ENCODE assay signal across 8 cellular contexts in the genomic region with DNA sequence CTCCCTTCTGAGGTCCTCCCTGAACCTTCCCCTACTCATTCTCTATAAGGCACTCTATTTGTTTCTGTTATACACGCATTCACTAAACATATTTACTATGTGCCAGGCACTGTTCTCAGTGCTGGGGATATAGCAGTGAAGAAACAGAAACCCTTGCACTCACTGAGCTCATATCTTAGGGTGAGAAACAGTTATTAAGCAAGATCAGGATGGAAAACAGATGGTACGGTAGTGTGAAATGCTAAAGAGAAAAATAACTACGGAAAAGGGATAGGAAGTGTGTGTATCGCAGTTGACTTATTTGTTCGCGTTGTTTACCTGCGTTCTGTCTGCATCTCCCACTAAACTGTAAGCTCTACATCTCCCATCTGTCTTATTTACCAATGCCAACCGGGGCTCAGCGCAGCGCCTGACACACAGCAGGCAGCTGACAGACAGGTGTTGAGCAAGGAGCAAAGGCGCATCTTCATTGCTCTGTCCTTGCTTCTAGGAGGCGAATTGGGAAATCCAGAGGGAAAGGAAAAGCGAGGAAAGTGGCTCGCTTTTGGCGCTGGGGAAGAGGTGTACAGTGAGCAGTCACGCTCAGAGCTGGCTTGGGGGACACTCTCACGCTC. TPM values are rescaled to one million over a fixed set of nuclear protein-coding genes. Genes with fewer than 3 reads are reported as not detected.
A peak's percentile ranks its signal among the peaks of the same experiment; 100 is the strongest.
DNase-seq lines count a peak whose midpoint lies in the region; ATAC-seq, FAIRE-seq and TF ChIP-seq lines count a peak whose summit lies in the region.

No MANE protein-coding gene starts in this region.

- CTCF ChIA-PET in AG04450 (lab: Charles Lee) (interaction anchor here (0.8 to 1.1 kb wide), 4 partner anchors 17 to 339 kb away, joined by 3 to 5 read pairs (median 4); no protein-coding TSS in a partner anchor), H1 (lab: Charles Lee; ENCODE audit: partially characterized antibody) (interaction anchor here (0.6 to 4.0 kb wide), 15 partner anchors 10 to 1066 kb away, joined by 3 to 16 read pairs (median 3); no protein-coding TSS in a partner anchor)

- H4K8ac ChIP-seq in H1 (ENCODE audit: extremely low read depth, insufficient read depth, low read length), result peak overlapping the region; percentile 82; the same call in 1 of the 2 replicates

- no peaks in the 10 kb centered on the region for H4K20me1 ChIP-seq in H1 (replicated peaks in 1 of 2; ENCODE audit: control insufficient read depth in 1 of 2, insufficient read depth in 2 of 2, low read length in 2 of 2)

- peaks cover 9% of the 10 kb centered on the region for H3K23me2 ChIP-seq in H1 (ENCODE audit: low read depth, low read length)

- H3K4me1 Mint-ChIP-seq in natural killer cell, result peaks cover 32 to 36% of the 10 kb centered on the region in 2 donors

- no peaks in the 10 kb centered on the region for H3K27me3 Mint-ChIP-seq in natural killer cell (ENCODE audit: low read depth in 2 of 2)

- H3K9me3 ChIP-seq in AG04450 (ENCODE audit: control insufficient read depth, insufficient read depth, low read length) (no peaks in the 10 kb centered on the region; the same call in 1 of the 2 replicates), NT2/D1 (ENCODE audit: insufficient read depth, low read length) (no peaks in the 10 kb centered on the region), H1 (ENCODE audit: insufficient read depth in 2 of 2, low read depth in 1 of 2, low read length in 1 of 2) (no peaks in the 10 kb centered on the region)

- peaks cover 4% of the 10 kb centered on the region for H3K79me1 ChIP-seq in H1 (ENCODE audit: low read depth, low read length)

- peaks cover 12 to 32% of the 10 kb centered on the region in 2 experiments for H3K79me2 ChIP-seq in H1 (ENCODE audit: control insufficient read depth in 1 of 2, insufficient read depth in 2 of 2, low read length in 2 of 2)

- H3K4me2 ChIP-seq in H1 (ENCODE audit: insufficient read depth in 1 of 2, low read depth in 2 of 2, low read length in 2 of 2), result peak overlapping the region; percentile 83 to 100

- TF ChIP-seq RAD21 in H1 (IDR thresholded peaks at IDR 0.05 in 1 of 2, conservative IDR thresholded peaks at IDR 0.05 in 1 of 2; ENCODE audit: low read depth in 2 of 2, low read length in 2 of 2), result no peak

- 0 out of 2 replicates have a peak overlapping the region, but pooled peaks have one; percentile 29 for H2BK12ac ChIP-seq in H1 (ENCODE audit: low read depth, low read length)

- TF ChIP-seq CTCF in AG04450 (IDR thresholded peaks at IDR 0.05; ENCODE audit: low read depth, low read length) (no peak), H1 (IDR thresholded peaks at IDR 0.05; ENCODE audit: control extremely low read depth in 1 of 3, insufficient read depth in 1 of 3, low read depth in 1 of 3, low read length in 3 of 3) (no peak), natural killer cell (IDR thresholded peaks at IDR 0.05) (no peak)

- H3K27ac ChIP-seq in AG04450 (ENCODE audit: low read depth, low read length) (peak overlapping the region; percentile 11), H1 (ENCODE audit: low read depth, low read length) (peak overlapping the region; percentile 43)

- POLR2A ChIA-PET in AG04450 (lab: Yijun Ruan, JAX) (interaction anchor here (0.7 to 1.7 kb wide), 5 partner anchors 20 to 208 kb away, joined by 3 to 5 read pairs (median 4); no protein-coding TSS in a partner anchor), H1 (lab: Charles Lee; ENCODE audit: partially characterized antibody) (interaction anchor here (0.8 to 5.3 kb wide), 17 partner anchors 10 to 291 kb away, joined by 3 to 50 read pairs (median 4); no protein-coding TSS in a partner anchor)

- H3K18ac ChIP-seq in H1 (ENCODE audit: extremely low read depth, low read length), result 0 out of 2 replicates have a peak overlapping the region, but pooled peaks have one; percentile 39

- peak overlapping the region; percentile 95 for H3K4me3 ChIP-seq in AG04450 (ENCODE audit: low read depth, low read length)
- peak overlapping the region; percentile 99 for H3K4me3 ChIP-seq in NT2/D1 (ENCODE audit: insufficient read length, low read depth)
- peak overlapping the region; percentile 91 to 99 (median 96) for H3K4me3 ChIP-seq in H1 (ENCODE audit: extremely low read depth in 1 of 4, insufficient read depth in 2 of 4, low read depth in 3 of 4, low read length in 4 of 4)

- H3K36me3 Mint-ChIP-seq in natural killer cell, result no peaks in the 10 kb centered on the region

- no peak for DNase-seq in AG04450 (ENCODE audit: low read depth, low spot score)
- no peak for DNase-seq in NT2/D1 (ENCODE audit: low read depth, low spot score)
- no peak for DNase-seq in H1 (ENCODE audit: low read depth in 1 of 2, low spot score in 2 of 2)
- DNase-seq in natural killer cell, result no peak
- no peak for DNase-seq in retina

- peak overlapping the region; percentile 92 for H3K4me3 Mint-ChIP-seq in natural killer cell

- no peak overlapping the region for H2BK120ac ChIP-seq in H1 (replicated peaks; ENCODE audit: low read depth, low read length)

- H3K4me1 ChIP-seq in NT2/D1 (ENCODE audit: insufficient read depth, insufficient read length) (peaks cover 2% of the 10 kb centered on the region), H1 (replicated peaks in 1 of 4; ENCODE audit: control insufficient read depth in 3 of 4, insufficient read depth in 4 of 4, low read length in 3 of 4) (peaks cover 0 to 13% (median 6%) of the 10 kb centered on the region in 4 experiments; a peak in 6 of 7 replicates)

- peak overlapping the region; percentile 97 for H2AFZ ChIP-seq in H1 (ENCODE audit: low read length)

- ATAC-seq in GM19395 (IDR thresholded peaks at IDR 0.05; ENCODE audit: unreplicated experiment), result peak; percentile 12
- ATAC-seq in natural killer cell, result no peak
- ATAC-seq in GM18873 (IDR thresholded peaks at IDR 0.05; ENCODE audit: low FRiP score, unreplicated experiment), result no peak
- ATAC-seq in HG03520 (IDR thresholded peaks at IDR 0.05; ENCODE audit: unreplicated experiment), result no peak

- H3K4ac ChIP-seq in H1 (replicated peaks; ENCODE audit: insufficient read length, low read depth, low read length), result no peak overlapping the region

- TF ChIP-seq POLR2A in H1 (IDR thresholded peaks at IDR 0.05; ENCODE audit: control extremely low read depth in 1 of 2, low read depth in 2 of 2, low read length in 2 of 2), result no peak

- no peak for FAIRE-seq in H1 (lab: Jason Lieb, UNC)

- no peak for TF ChIP-seq EP300 in H1 (IDR thresholded peaks at IDR 0.05; ENCODE audit: borderline replicate concordance in 1 of 2, low read depth in 2 of 2, low read length in 2 of 2)

- peak overlapping the region; percentile 84 to 90 for H3K27ac Mint-ChIP-seq in natural killer cell

- H3K36me3 ChIP-seq in NT2/D1 (ENCODE audit: insufficient read depth, insufficient read length, low read length) (peaks cover 56% of the 10 kb centered on the region), H1 (ENCODE audit: control insufficient read depth in 2 of 4, insufficient read depth in 4 of 4, low read length in 3 of 4) (peaks cover 0 to 10% (median 0%) of the 10 kb centered on the region in 4 experiments; a peak in 3 of 8 replicates)

- H3K9ac ChIP-seq in NT2/D1 (ENCODE audit: insufficient read length, low read depth), result peak overlapping the region; percentile 89
- peak overlapping the region in 3 of 4 experiments; percentile 66 to 93 (median 70); a peak in 6 of 7 replicates for H3K9ac ChIP-seq in H1 (replicated peaks in 1 of 4; ENCODE audit: extremely low read depth in 1 of 4, low read depth in 3 of 4, low read length in 3 of 4)

- peak overlapping the region; percentile 45; the same call in 1 of the 2 replicates for H2BK5ac ChIP-seq in H1 (ENCODE audit: low read depth, low read length)

- H3K9me3 Mint-ChIP-seq in natural killer cell, result no peaks in the 10 kb centered on the region

- no peak overlapping the region for H4K5ac ChIP-seq in H1 (ENCODE audit: insufficient read length, low read depth, low read length)

- no peak overlapping the region for H4K91ac ChIP-seq in H1 (replicated peaks; ENCODE audit: insufficient read length, low read length)

- no peak overlapping the region for H2AK5ac ChIP-seq in H1 (ENCODE audit: low read depth, low read length)

- intact Hi-C loops in natural killer cell (cut with micrococcal nuclease), result no loop called here

- no peak overlapping the region for H3K56ac ChIP-seq in H1 (replicated peaks; ENCODE audit: insufficient read length, low read depth, low read length)

- no peak overlapping the region for H3K23ac ChIP-seq in H1 (ENCODE audit: insufficient read length)

- H2BK20ac ChIP-seq in H1 (ENCODE audit: low read length), result no peak overlapping the region

- no peaks in the 10 kb centered on the region for H3K27me3 ChIP-seq in AG04450 (ENCODE audit: control insufficient read depth, insufficient read depth, low read length)
- H3K27me3 ChIP-seq in NT2/D1 (ENCODE audit: insufficient read depth, insufficient read length), result no peaks in the 10 kb centered on the region
- no peaks in the 10 kb centered on the region for H3K27me3 ChIP-seq in H1 (replicated peaks in 1 of 4; ENCODE audit: control insufficient read depth in 3 of 4, extremely low read depth in 1 of 4, insufficient read depth in 3 of 4, low read length in 3 of 4)

- no peak overlapping the region for H3K14ac ChIP-seq in H1 (ENCODE audit: insufficient read length)

- H2BK15ac ChIP-seq in H1 (ENCODE audit: low read length), result peak overlapping the region; percentile 2; the same call in 1 of the 2 replicates

- WGBS in H1 (ENCODE audit: extremely low coverage in 1 of 2, insufficient coverage in 1 of 2, insufficient read length in 1 of 2, insufficient replicate concordance in 2 of 2, low coverage in 1 of 2, low lambda C conversion rate in 2 of 2, missing lambda C conversion rate in 1 of 2), 2 experiments, result 28% methylated on average over 17 of the region's 17 CpGs; no CpG with 5 or more reads in 1 of the 2 experiments

RNA-seq across cellular contexts. Expression of gene CYB5RL, which starts 0.6 kb away (rescaled TPM):
- polyA plus RNA-seq in AG04450 (2011; rRNA removed) (4.0 and 4.1 TPM in 2 replicates), H1 (2011; rRNA removed) (13.2 and 14.8 TPM in 2 replicates)
- 3.8 and 5.9 TPM in 2 replicates for polyA minus RNA-seq in AG04450 (2011; rRNA and poly(A)+ RNA removed)
- total RNA-seq in H1 (2021; fragmentation: NEBNext Ultra II Directional; extraction: Animal tissue kit (Norgen Biotek cat#: 25700)), result 14.1 and 15.1 TPM in 2 replicates
- polyA plus RNA-seq in H1 (2011; cell fraction: cytosol; rRNA removed), result 15.9 TPM
- polyA plus RNA-seq in H1 (2011; cell fraction: nucleus; rRNA removed), result 17.3 TPM
- polyA plus RNA-seq in H1 (2012, experiment 1 of 2), result 10.0 to 12.0 TPM (median 10.7 TPM) in 4 replicates
- polyA plus RNA-seq in H1 (2012, experiment 2 of 2), result 7.0 TPM
- 8.2 TPM for polyA plus RNA-seq in H1 (2013, experiment 1 of 2)
- 8.5 TPM for polyA plus RNA-seq in H1 (2013, experiment 2 of 2)
- polyA minus RNA-seq in H1 (2011; rRNA and poly(A)+ RNA removed), result 18.8 and 22.4 TPM in 2 replicates
- polyA minus RNA-seq in H1 (2011; cell fraction: cytosol; rRNA and poly(A)+ RNA removed), result 5.1 TPM
- 14.9 TPM for polyA minus RNA-seq in H1 (2011; cell fraction: nucleus; rRNA and poly(A)+ RNA removed)
- total RNA-seq in natural killer cell, result 1 to 10 TPM; 5.6 to 6.7 (median 6.2) TPM

RNA-seq across cellular contexts. Expression of gene MRPL37, which starts 0.7 kb away (rescaled TPM):
- polyA plus RNA-seq in AG04450 (2011; rRNA removed) (16.6 and 27.9 TPM in 2 replicates), H1 (2011; rRNA removed) (45.5 and 66.6 TPM in 2 replicates)
- 12.1 and 13.5 TPM in 2 replicates for polyA minus RNA-seq in AG04450 (2011; rRNA and poly(A)+ RNA removed)
- 126 and 129 TPM in 2 replicates for total RNA-seq in H1 (2021; fragmentation: NEBNext Ultra II Directional; extraction: Animal tissue kit (Norgen Biotek cat#: 25700))
- polyA plus RNA-seq in H1 (2011; cell fraction: cytosol; rRNA removed), result 50.6 TPM
- polyA plus RNA-seq in H1 (2011; cell fraction: nucleus; rRNA removed), result 44.3 TPM
- 139 to 155 TPM (median 151 TPM) in 4 replicates for polyA plus RNA-seq in H1 (2012, experiment 1 of 2)
- polyA plus RNA-seq in H1 (2012, experiment 2 of 2), result 260 TPM
- polyA plus RNA-seq in H1 (2013, experiment 1 of 2), result 113 TPM
- 115 TPM for polyA plus RNA-seq in H1 (2013, experiment 2 of 2)
- polyA minus RNA-seq in H1 (2011; rRNA and poly(A)+ RNA removed), result 36.0 and 42.4 TPM in 2 replicates
- polyA minus RNA-seq in H1 (2011; cell fraction: cytosol; rRNA and poly(A)+ RNA removed), result 23.6 TPM
- polyA minus RNA-seq in H1 (2011; cell fraction: nucleus; rRNA and poly(A)+ RNA removed), result 26.2 TPM
- 10 to 100 TPM; 23.0 to 31.9 (median 28.8) TPM for total RNA-seq in natural killer cell

RNA-seq across cellular contexts. Expression of gene CDCP2, which starts 46.5 kb away (rescaled TPM):
- polyA plus RNA-seq in AG04450 (2011; rRNA removed), result not detected in 2 replicates
- not detected in 2 replicates for polyA minus RNA-seq in AG04450 (2011; rRNA and poly(A)+ RNA removed)
- total RNA-seq in H1 (2021; fragmentation: NEBNext Ultra II Directional; extraction: Animal tissue kit (Norgen Biotek cat#: 25700)), result not detected in 2 replicates
- not detected in 2 replicates for polyA plus RNA-seq in H1 (2011; rRNA removed)
- polyA plus RNA-seq in H1 (2011; cell fraction: cytosol; rRNA removed), result not detected
- polyA plus RNA-seq in H1 (2011; cell fraction: nucleus; rRNA removed), result 0.04 TPM
- not detected in 4 replicates for polyA plus RNA-seq in H1 (2012, experiment 1 of 2)
- polyA plus RNA-seq in H1 (2012, experiment 2 of 2), result not detected
- polyA plus RNA-seq in H1 (2013, experiment 1 of 2), result not detected
- polyA plus RNA-seq in H1 (2013, experiment 2 of 2), result not detected
- 0.19 TPM in 1 of 2 replicates, not detected in the other for polyA minus RNA-seq in H1 (2011; rRNA and poly(A)+ RNA removed)
- polyA minus RNA-seq in H1 (2011; cell fraction: cytosol; rRNA and poly(A)+ RNA removed), result not detected
- not detected for polyA minus RNA-seq in H1 (2011; cell fraction: nucleus; rRNA and poly(A)+ RNA removed)
- under 1 TPM in 1 of 3 donors, not detected in 2; 0.30 TPM for total RNA-seq in natural killer cell
